9 cellular contexts compared by ENCODE assay signal in genomic region chr19:23098286-23098685, GRCh38. TPM values are rescaled to one million over a fixed set of nuclear protein-coding genes. Genes with fewer than 3 reads are reported as not detected.
"Had no signal": no experiment of that assay in that cellular context is flagged by ENCODE, and none has a peak within 500 bp of the region (broad histone marks: within the 10 kb centered on the region; RNA-seq: fewer than 3 reads in every experiment).

No MANE protein-coding gene starts in this region.

- H3K4me3 Mint-ChIP-seq: IgD-negative memory B cell had no signal

- H3K27ac ChIP-seq: HL-60, KMS-11 had no signal

- H3K9ac ChIP-seq: KMS-11 had no signal

- H3K27ac Mint-ChIP-seq: IgD-negative memory B cell had no signal

- H3K27me3 Mint-ChIP-seq: IgD-negative memory B cell had no signal

- H3K4me2 ChIP-seq: KMS-11 had no signal

- DNase-seq: IMR-90, KBM-7, KG1 had no signal

- ATAC-seq: HepG2 had no signal

- H3K4me3 ChIP-seq: K562 had no signal

- H3K4me1 Mint-ChIP-seq: IgD-negative memory B cell had no signal

RNA-seq across cellular contexts. Expression of gene ZNF730, which starts 18.5 kb away (rescaled TPM):
- total RNA-seq: HT-29 had no signal
- polyA plus RNA-seq: HepG2 had no signal
